Comparison of ENCODE assay signal across 20 cellular contexts in genomic region chr10:106498675-106499074, GRCh38.
"Had no signal": no experiment of that assay in that cellular context is flagged by ENCODE, and none has a peak within 500 bp of the region (broad histone marks: within the 10 kb centered on the region; RNA-seq: fewer than 3 reads in every experiment).

No MANE protein-coding gene starts in this region.

- ATAC-seq: effector memory CD8-positive, alpha-beta T cell; esophagus mucosa; gastrocnemius medialis; heart left ventricle; left cardiac atrium; lower lobe of right lung; mucosa of descending colon had no signal

- H3K4me1 ChIP-seq: esophagus squamous epithelium, gastrocnemius medialis, heart left ventricle, left ventricle myocardium inferior, lower lobe of right lung had no signal

- H3K36me3 Mint-ChIP-seq: mesothelial cell of epicardium, naive B cell had no signal

- H3K27ac ChIP-seq: coronary artery, epithelial cell of prostate, esophagus squamous epithelium, gastrocnemius medialis, heart left ventricle, left ventricle myocardium inferior, lower lobe of right lung had no signal

- H3K27ac Mint-ChIP-seq: effector memory CD8-positive, alpha-beta T cell; endodermal cell; mesothelial cell of epicardium; naive B cell had no signal

- H3K4me1 Mint-ChIP-seq: mesothelial cell of epicardium, naive B cell had no signal

- H3K4me3 ChIP-seq: coronary artery, esophagus squamous epithelium, gastrocnemius medialis, heart left ventricle, left ventricle myocardium inferior, lower lobe of right lung, mucosa of descending colon had no signal

- H3K36me3 ChIP-seq: esophagus squamous epithelium, gastrocnemius medialis, heart left ventricle, left ventricle myocardium inferior, lower lobe of right lung had no signal

- H3K4me3 Mint-ChIP-seq: effector memory CD8-positive, alpha-beta T cell; endodermal cell; mesothelial cell of epicardium; naive B cell had no signal

- DNase-seq: effector CD8-positive, alpha-beta T cell; effector memory CD8-positive, alpha-beta T cell; endodermal cell; erythroblast; esophagus squamous epithelium; foreskin fibroblast; foreskin melanocyte; gastrocnemius medialis; heart left ventricle; hippocampal formation; left cardiac atrium; left ventricle myocardium inferior; lower lobe of right lung; mesenchymal stem cell; mucosa of descending colon; naive B cell had no signal

- H3K27me3 Mint-ChIP-seq: effector memory CD8-positive, alpha-beta T cell; naive B cell had no signal

- H3K9me3 ChIP-seq: esophagus squamous epithelium, gastrocnemius medialis, heart left ventricle, left ventricle myocardium inferior, lower lobe of right lung, mucosa of descending colon had no signal

- H3K9me3 Mint-ChIP-seq: endodermal cell, mesothelial cell of epicardium had no signal

- H3K27me3 ChIP-seq: esophagus squamous epithelium, gastrocnemius medialis, heart left ventricle had no signal
